19 cellular contexts compared by ENCODE assay signal in genomic region chr3:87801409-87801808, GRCh38. TPM values are rescaled to one million over a fixed set of nuclear protein-coding genes. Genes with fewer than 3 reads are reported as not detected.
A peak's percentile ranks its signal among the peaks of the same experiment; 100 is the strongest.
DNase-seq lines count a peak whose midpoint lies in the region; ATAC-seq and TF ChIP-seq lines count a peak whose summit lies in the region.
"Had no signal": no experiment of that assay in that cellular context is flagged by ENCODE, and none has a peak within 500 bp of the region (broad histone marks: within the 10 kb centered on the region; RNA-seq: fewer than 3 reads in every experiment).

No MANE protein-coding gene starts in this region.

- TF ChIP-seq CTCF in Calu3 (IDR thresholded peaks at IDR 0.05; ENCODE audit: unreplicated experiment) (no peak), WTC11 (IDR thresholded peaks at IDR 0.05) (no peak), neural crest cell (conservative IDR thresholded peaks at IDR 0.05) (no peak)

- intact Hi-C loops in Calu3 (cut with micrococcal nuclease; ENCODE audit: unreplicated experiment) = no loop called here

- H3K4me3 Mint-ChIP-seq in Calu3 (ENCODE audit: low read depth, unreplicated experiment) = peak overlapping the region; percentile 20
- H3K4me3 Mint-ChIP-seq in WTC11 = no peak overlapping the region
- no peak overlapping the region for H3K4me3 Mint-ChIP-seq in neural crest cell
- H3K4me3 Mint-ChIP-seq: CD14-positive monocyte; CD4-positive, alpha-beta memory T cell had no signal

- H3K27me3 Mint-ChIP-seq in Calu3 (ENCODE audit: unreplicated experiment) (no peaks in the 10 kb centered on the region), WTC11 (ENCODE audit: low read depth) (no peaks in the 10 kb centered on the region; the same call in 1 of the 2 replicates), neural crest cell (ENCODE audit: low read depth) (peaks cover 13% of the 10 kb centered on the region)

- H3K4me1 Mint-ChIP-seq in Calu3 (ENCODE audit: low read depth, unreplicated experiment) (peaks cover 29% of the 10 kb centered on the region), WTC11 (peaks cover 24% of the 10 kb centered on the region), neural crest cell (no peaks in the 10 kb centered on the region)

- no TSS peak for BruUV-seq in Calu3 (replicated peaks; lab: Mats Ljungman, UMichigan)

- H3K27ac Mint-ChIP-seq in Calu3 (ENCODE audit: unreplicated experiment) (no peak overlapping the region), WTC11 (peak overlapping the region; percentile 7; the same call in 1 of the 2 replicates), neural crest cell (ENCODE audit: unreplicated experiment) (peak overlapping the region; percentile 48)
- H3K27ac Mint-ChIP-seq: CD4-positive, alpha-beta memory T cell had no signal

- no peak for TF ChIP-seq POLR2A in erythroblast (IDR thresholded peaks at IDR 0.05; ENCODE audit: low read length)

- H3K36me3 Mint-ChIP-seq in Calu3 (ENCODE audit: insufficient read depth, unreplicated experiment) (no peaks in the 10 kb centered on the region), WTC11 (no peaks in the 10 kb centered on the region), neural crest cell (ENCODE audit: low read depth) (no peaks in the 10 kb centered on the region)
- H3K36me3 Mint-ChIP-seq: CD14-positive monocyte; CD4-positive, alpha-beta memory T cell had no signal

- no peaks in the 10 kb centered on the region for H3K9me3 Mint-ChIP-seq in Calu3 (ENCODE audit: low read depth, unreplicated experiment)
- no peaks in the 10 kb centered on the region for H3K9me3 Mint-ChIP-seq in WTC11
- H3K9me3 Mint-ChIP-seq in neural crest cell = no peaks in the 10 kb centered on the region
- H3K9me3 Mint-ChIP-seq: CD4-positive, alpha-beta memory T cell had no signal

- POLR2A ChIA-PET in WTC11 (lab: Charles Lee) = interaction anchor here (0.6 kb wide), 1 partner anchor 480 kb away, joined by 3 read pairs; no protein-coding TSS in a partner anchor

- no peak for DNase-seq in Calu3
- DNase-seq in WTC11 (ENCODE audit: low spot score) = no peak
- peak; percentile 24 to 56 for DNase-seq in erythroblast (lab: John Stamatoyannopoulos, UW)
- no peak for DNase-seq in neural crest cell (ENCODE audit: low read depth, low spot score)
- DNase-seq in NCI-H187 (lab: John Stamatoyannopoulos, UW) = no peak
- no peak for DNase-seq in COLO829 (ENCODE audit: low spot score)
- DNase-seq: AML-193; CD4-positive, alpha-beta memory T cell; DMS 273 treated with DMSO at 0.1 percent for 48 hours; DMS53; DND-41; EL; HCEC 1CT; IMR-90 had no signal

- ATAC-seq in WTC11 = peak; percentile 83
- ATAC-seq in HG02885 (IDR thresholded peaks at IDR 0.05; ENCODE audit: poor library complexity, unreplicated experiment) = no peak
- ATAC-seq: A549, GM12878 had no signal

- CTCF ChIA-PET in Calu3 (lab: Charles Lee) = no interaction called here
- CTCF ChIA-PET in WTC11 (lab: Charles Lee) = interaction anchor here (1.0 to 1.6 kb wide), 2 partner anchors 9 to 451 kb away, joined by 3 read pairs; partner anchors contain the start of gene HTR1F

TF ChIP-seq in WTC11, 78 proteins besides CTCF, POLR2A, EP300 and RAD21:
- no peak for TF ChIP-seq NR3C1 (CRISPR knock-in tag; conservative IDR thresholded peaks at IDR 0.05; ENCODE audit: low read depth)
- TF ChIP-seq ZBTB21 (CRISPR knock-in tag; IDR thresholded peaks at IDR 0.05; ENCODE audit: borderline replicate concordance) = no peak
- no peak for TF ChIP-seq MXD4 (CRISPR knock-in tag; IDR thresholded peaks at IDR 0.05; ENCODE audit: borderline replicate concordance)
- no peak for TF ChIP-seq GTF2I (CRISPR knock-in tag; conservative IDR thresholded peaks at IDR 0.05)
- TF ChIP-seq ZNF532 (CRISPR knock-in tag; IDR thresholded peaks at IDR 0.05; ENCODE audit: borderline replicate concordance) = no peak
- TF ChIP-seq RORB (CRISPR knock-in tag; IDR thresholded peaks at IDR 0.05) = no peak
TF ChIP-seq in WTC11: peak in this region for 0.

RNA-seq across cellular contexts. Expression of gene HTR1F, which starts 8.9 kb away (rescaled TPM):
- total RNA-seq in Calu3 (2022) (2.2 and 2.6 TPM in 2 replicates), WTC11 (2021) (0.30 to 0.59 TPM (median 0.50 TPM) in 3 replicates), neural crest cell (0.11 TPM in 1 of 2 replicates, not detected in the other)
- total RNA-seq: CD4-positive, alpha-beta memory T cell; G401; GM12878; IMR-90 had no signal

Comparison
In these comparisons a context has a peak if more than half of its experiments do, and no peak if none do; other contexts are left out.
1. DNase-seq: peak in erythroblast (2 of 2); none in Calu3 (single experiment), WTC11 (single experiment), neural crest cell (single experiment), NCI-H187 (0 of 2) and COLO829 (single experiment).